ENCODE assay signal across 19 cellular contexts in genomic region chr10:124086787-124087671, GRCh38. TPM values are rescaled to one million over a fixed set of nuclear protein-coding genes. Genes with fewer than 3 reads are reported as not detected.
DNase-seq lines count a peak whose midpoint lies in the region; ATAC-seq and TF ChIP-seq lines count a peak whose summit lies in the region.
"Had no signal": no experiment of that assay in that cellular context is flagged by ENCODE, and none has a peak within 500 bp of the region (broad histone marks: within the 10 kb centered on the region; RNA-seq: fewer than 3 reads in every experiment).

No MANE protein-coding gene starts in this region.

- TF ChIP-seq CTCF in DOHH2 (IDR thresholded peaks at IDR 0.05; ENCODE audit: low read depth, low read length, poor library complexity, severe bottlenecking): no peak
- TF ChIP-seq CTCF in gastrocnemius medialis (IDR thresholded peaks at IDR 0.05 in 4 of 5, conservative IDR thresholded peaks at IDR 0.05 in 1 of 5): no peak
- TF ChIP-seq CTCF in adrenal gland (IDR thresholded peaks at IDR 0.05): no peak
- TF ChIP-seq CTCF in brain microvascular endothelial cell (IDR thresholded peaks at IDR 0.05; ENCODE audit: low read depth, low read length, missing control alignments): no peak

- no peak overlapping the region for H3K23ac ChIP-seq in mesendoderm (ENCODE audit: low read length)

- H3K4me2 ChIP-seq in DOHH2 (ENCODE audit: low read length) (peak overlapping the region; percentile 53), mesendoderm (ENCODE audit: low read length) (no peak overlapping the region)

- no peak overlapping the region for H3K4me3 ChIP-seq in DOHH2 (ENCODE audit: low read length)
- H3K4me3 ChIP-seq in gastrocnemius medialis: no peak overlapping the region
- H3K4me3 ChIP-seq in mesendoderm (ENCODE audit: low read length): no peak overlapping the region
- H3K4me3 ChIP-seq in adrenal gland: no peak overlapping the region
- no peak overlapping the region for H3K4me3 ChIP-seq in brain microvascular endothelial cell (ENCODE audit: low read depth, low read length)
- H3K4me3 ChIP-seq: left lung, SJCRH30, tibial nerve had no signal

- H3K56ac ChIP-seq in mesendoderm (ENCODE audit: low read length): no peak overlapping the region

- H3K4me1 ChIP-seq in DOHH2 (ENCODE audit: control insufficient read depth, low read length) (peaks cover 95% of the 10 kb centered on the region), gastrocnemius medialis (peaks cover 36 to 55% of the 10 kb centered on the region in 2 donors), mesendoderm (ENCODE audit: control insufficient read depth, low read depth, low read length) (no peaks in the 10 kb centered on the region), adrenal gland (replicated peaks in 1 of 2) (peaks cover 0 to 39% of the 10 kb centered on the region in 2 donors)
- H3K4me1 ChIP-seq: SJCRH30 had no signal

- TF ChIP-seq POLR2A in gastrocnemius medialis (IDR thresholded peaks at IDR 0.05) (no peak), adrenal gland (IDR thresholded peaks at IDR 0.05) (no peak)

- H3K4ac ChIP-seq in mesendoderm (ENCODE audit: low read depth, low read length): no peak overlapping the region

- DNase-seq in NCI-H2227 (lab: John Stamatoyannopoulos, UW; ENCODE audit: unreplicated experiment): peak; percentile 70
- no peak for DNase-seq in caudate nucleus (lab: John Stamatoyannopoulos, UW)
- DNase-seq in gastrocnemius medialis: peak in 1 of 2 donors; percentile 40
- DNase-seq in stimulated activated CD4-positive, alpha-beta T cell treated with anti-CD3 and anti-CD28 coated beads, Interleukin-4, amount 100 ng/mL, for 24 hours: no peak
- no peak for DNase-seq in mesendoderm
- no peak for DNase-seq in adrenal gland
- no peak for DNase-seq in brain microvascular endothelial cell
- DNase-seq: activated CD4-positive, alpha-beta T cell treated with anti-CD3 and anti-CD28 coated beads, Interleukin-2, amount 50 U/mL, for 48 hours; activated T-cell treated with anti-CD3 and anti-CD28 coated beads for 4 hours; central memory CD4-positive, alpha-beta T cell; GF-D8; NCI-H187; SJCRH30 had no signal

- peaks cover 30% of the 10 kb centered on the region for H3K79me1 ChIP-seq in mesendoderm (ENCODE audit: low read length)

- peaks cover 15% of the 10 kb centered on the region for H3F3A ChIP-seq in DOHH2 (ENCODE audit: control insufficient read depth, insufficient read depth)

- H3K36me3 ChIP-seq in DOHH2 (ENCODE audit: control insufficient read depth, low read length): peaks cover 88% of the 10 kb centered on the region
- H3K36me3 ChIP-seq in gastrocnemius medialis: no peaks in the 10 kb centered on the region
- no peaks in the 10 kb centered on the region for H3K36me3 ChIP-seq in mesendoderm (ENCODE audit: control insufficient read depth, insufficient read depth, low read length)
- no peaks in the 10 kb centered on the region for H3K36me3 ChIP-seq in adrenal gland (replicated peaks in 1 of 2)
- no peaks in the 10 kb centered on the region for H3K36me3 ChIP-seq in brain microvascular endothelial cell (replicated peaks)
- H3K36me3 ChIP-seq: SJCRH30, tibial nerve had no signal

- H3K9ac ChIP-seq in mesendoderm (ENCODE audit: low read length): no peak overlapping the region

- no peak overlapping the region for H2BK15ac ChIP-seq in mesendoderm (replicated peaks; ENCODE audit: low read depth)

- no peak overlapping the region for H4K8ac ChIP-seq in mesendoderm (ENCODE audit: low read depth, low read length)

- H3K9me2 ChIP-seq in DOHH2 (replicated peaks; ENCODE audit: control insufficient read depth, low read length): no peaks in the 10 kb centered on the region

- intact Hi-C loops in gastrocnemius medialis (cut with DNase I; ENCODE audit: low total_unique reads): no loop called here
- intact Hi-C loops in adrenal gland (cut with DNase I): no loop called here

- no peak overlapping the region for H2BK120ac ChIP-seq in mesendoderm (ENCODE audit: low read depth, low read length)

- ATAC-seq in gastrocnemius medialis: peak in 1 of 2 donors; percentile 38
- ATAC-seq: WTC11 had no signal

- in situ Hi-C loops in gastrocnemius medialis (cut with MboI; ENCODE audit: low sequenced_read_pairs in 4 of 4) (no loop called here), brain microvascular endothelial cell (cut with HindIII; ENCODE audit: low pct_ligation_motif_present, low sequenced_read_pairs) (no loop called here)

- H4K20me1 ChIP-seq in DOHH2 (ENCODE audit: control insufficient read depth, insufficient read depth, low read depth, low read length): peaks cover 12% of the 10 kb centered on the region; the same call in 1 of the 2 replicates

- H3K27me3 ChIP-seq in DOHH2 (ENCODE audit: control insufficient read depth, low read length): no peaks in the 10 kb centered on the region
- H3K27me3 ChIP-seq in gastrocnemius medialis: no peaks in the 10 kb centered on the region
- no peaks in the 10 kb centered on the region for H3K27me3 ChIP-seq in mesendoderm (ENCODE audit: insufficient read depth, low read length, poor library complexity)
- no peaks in the 10 kb centered on the region for H3K27me3 ChIP-seq in adrenal gland
- H3K27me3 ChIP-seq in brain microvascular endothelial cell (replicated peaks): no peaks in the 10 kb centered on the region

- no peak overlapping the region for H4K5ac ChIP-seq in mesendoderm (ENCODE audit: low read length)

- H2AK5ac ChIP-seq in mesendoderm (ENCODE audit: low read length): no peak overlapping the region

- H3K79me2 ChIP-seq in DOHH2 (ENCODE audit: control insufficient read depth, low read length) (peaks cover 100% of the 10 kb centered on the region), mesendoderm (ENCODE audit: control insufficient read depth, insufficient read depth, low read length) (peaks cover 26% of the 10 kb centered on the region)

- H3K9me3 ChIP-seq in DOHH2 (ENCODE audit: control insufficient read depth, insufficient read depth, low read length) (no peaks in the 10 kb centered on the region), gastrocnemius medialis (no peaks in the 10 kb centered on the region), adrenal gland (replicated peaks in 1 of 3) (no peaks in the 10 kb centered on the region)
- H3K9me3 ChIP-seq: left lung, SJCRH30, tibial nerve had no signal

- H3K27ac ChIP-seq in DOHH2 (ENCODE audit: low read depth, low read length): no peak overlapping the region
- peak overlapping the region; percentile 78 for H3K27ac ChIP-seq in caudate nucleus (ENCODE audit: low read depth, low read length)
- H3K27ac ChIP-seq in gastrocnemius medialis: peak overlapping the region; percentile 47 to 91 (median 75)
- H3K27ac ChIP-seq in mesendoderm (ENCODE audit: low read depth, low read length): no peak overlapping the region
- H3K27ac ChIP-seq in adrenal gland: peak overlapping the region in 2 of 5 donors; percentile 30 to 55
- no peak overlapping the region for H3K27ac ChIP-seq in brain microvascular endothelial cell
- H3K27ac ChIP-seq: epithelial cell of prostate, SJCRH30, tibial nerve had no signal

- no peak overlapping the region for H3K18ac ChIP-seq in mesendoderm (ENCODE audit: low read length)

- no peak overlapping the region for H2BK5ac ChIP-seq in mesendoderm (ENCODE audit: low read length)

- no CpG with 5 or more reads among the region's 18 CpGs for WGBS in mesendoderm (ENCODE audit: extremely low coverage, insufficient coverage, low lambda C conversion rate)
- WGBS in adrenal gland, 4 donors: 81 to 87% (median 84%) methylated on average over 18 of the region's 18 CpGs

RNA-seq across cellular contexts. Expression of gene CHST15, which starts 6.4 kb away (rescaled TPM):
- 10 to 100 TPM in 3 of 4 donors, 1 to 10 TPM in 1; 9.0 to 32.2 (median 20.3) TPM for total RNA-seq in gastrocnemius medialis
- polyA plus RNA-seq in mesendoderm (2013, experiment 1 of 2): 12.6 TPM
- 12.3 TPM for polyA plus RNA-seq in mesendoderm (2013, experiment 2 of 2)
- 10 to 100 TPM; 24.0 to 54.5 (median 39.8) TPM for total RNA-seq in adrenal gland
- polyA plus RNA-seq in adrenal gland: 10 to 100 TPM in 1 of 3 donors, 1 to 10 TPM in 2; 5.2 to 15.7 (median 8.1) TPM
- total RNA-seq: T-helper 2 cell treated with Interferon-gamma antibody and Interleukin-4, amounts not matched to agents 100 ng/mL and 5 ng/mL, for 36 hours had no signal

Comparison
In these comparisons a context has a peak if more than half of its experiments do, and no peak if none do; other contexts are left out.
1. H3K27ac ChIP-seq: peak in caudate nucleus (single experiment) and gastrocnemius medialis (4 of 4); none in DOHH2 (single experiment), mesendoderm (single experiment) and brain microvascular endothelial cell (single experiment).